In genomic region chr9:99087462-99087861, GRCh38 we compare ENCODE assay signal across 19 cellular contexts. TPM values are rescaled to one million over a fixed set of nuclear protein-coding genes. Genes with fewer than 3 reads are reported as not detected.
DNase-seq lines count a peak whose midpoint lies in the region; ATAC-seq and TF ChIP-seq lines count a peak whose summit lies in the region.
"Had no signal": no experiment of that assay in that cellular context is flagged by ENCODE, and none has a peak within 500 bp of the region (broad histone marks: within the 10 kb centered on the region; RNA-seq: fewer than 3 reads in every experiment).

No MANE protein-coding gene starts in this region.

- 72% methylated on average over 3 of the region's 3 CpGs for WGBS in mammary epithelial cell (ENCODE audit: low coverage, missing lambda C conversion rate)
- WGBS in mesendoderm (ENCODE audit: extremely low coverage, insufficient coverage, low lambda C conversion rate): no CpG with 5 or more reads among the region's 3 CpGs

- dilution Hi-C loops in mammary epithelial cell (cut with HindIII; ENCODE audit: low sequenced_read_pairs): no loop called here

- no peak overlapping the region for H2BK5ac ChIP-seq in mesendoderm (ENCODE audit: low read length)

- no peak overlapping the region for H4K8ac ChIP-seq in mesendoderm (ENCODE audit: low read depth, low read length)

- no peaks in the 10 kb centered on the region for H3K9me3 ChIP-seq in mammary epithelial cell (replicated peaks; ENCODE audit: insufficient read depth, low read length)
- H3K9me3 ChIP-seq: Caco-2 had no signal

- H3K18ac ChIP-seq in mesendoderm (ENCODE audit: low read length): no peak overlapping the region

- no peak overlapping the region for H3K27ac Mint-ChIP-seq in MCF 10A (ENCODE audit: low read depth, unreplicated experiment)
- H3K27ac Mint-ChIP-seq in dendritic cell treated with granulocyte-macrophage colony-stimulating factor and Interleukin-4, amounts not matched to agents 40 ng/mL and 50 ng/mL, for 4 days: peak overlapping the region; percentile 83
- H3K27ac Mint-ChIP-seq: B cell; CD4-positive, alpha-beta T cell; CD8-positive, alpha-beta T cell had no signal

- no peaks in the 10 kb centered on the region for H3K79me1 ChIP-seq in mesendoderm (ENCODE audit: low read length)

- H3K4me1 Mint-ChIP-seq in MCF 10A (ENCODE audit: insufficient read depth, unreplicated experiment): no peaks in the 10 kb centered on the region
- peaks cover 47% of the 10 kb centered on the region for H3K4me1 Mint-ChIP-seq in dendritic cell treated with granulocyte-macrophage colony-stimulating factor and Interleukin-4, amounts not matched to agents 40 ng/mL and 50 ng/mL, for 4 days (ENCODE audit: low read depth)

- H3K4me1 ChIP-seq in mammary epithelial cell (ENCODE audit: insufficient read depth, low read length): peaks cover 12% of the 10 kb centered on the region
- no peaks in the 10 kb centered on the region for H3K4me1 ChIP-seq in foreskin keratinocyte
- H3K4me1 ChIP-seq in mesendoderm (ENCODE audit: control insufficient read depth, low read depth, low read length): no peaks in the 10 kb centered on the region
- H3K4me1 ChIP-seq: A549, Caco-2 had no signal

- H2AFZ ChIP-seq in mammary epithelial cell (ENCODE audit: low read depth, low read length): no peak overlapping the region

- no peak overlapping the region for H3K56ac ChIP-seq in mesendoderm (ENCODE audit: low read length)

- no peaks in the 10 kb centered on the region for H3K36me3 Mint-ChIP-seq in MCF 10A (ENCODE audit: insufficient read depth, unreplicated experiment)
- H3K36me3 Mint-ChIP-seq in dendritic cell treated with granulocyte-macrophage colony-stimulating factor and Interleukin-4, amounts not matched to agents 40 ng/mL and 50 ng/mL, for 4 days (ENCODE audit: low read depth): no peaks in the 10 kb centered on the region
- H3K36me3 Mint-ChIP-seq: CD8-positive, alpha-beta T cell had no signal

- H3K4ac ChIP-seq in mesendoderm (ENCODE audit: low read depth, low read length): no peak overlapping the region

- intact Hi-C loops in mammary epithelial cell (cut with micrococcal nuclease) (no loop called here), MCF 10A (cut with micrococcal nuclease) (no loop called here)
- intact Hi-C loops in dendritic cell treated with granulocyte-macrophage colony-stimulating factor and Interleukin-4, amounts not matched to agents 40 ng/mL and 50 ng/mL, for 4 days (cut with micrococcal nuclease): loop anchor here (5.0 kb wide), 1 partner anchor 50 kb away; no protein-coding TSS in a partner anchor

- POLR2A ChIA-PET in MCF 10A (lab: Yijun Ruan, JAX): no interaction called here

- H3K4me3 ChIP-seq in mammary epithelial cell (replicated peaks in 1 of 3; ENCODE audit: insufficient read depth in 1 of 3, low read depth in 2 of 3, low read length in 3 of 3) (no peak overlapping the region), mesendoderm (ENCODE audit: low read length) (no peak overlapping the region)
- H3K4me3 ChIP-seq: A549; BLaER1 treated with 17β-estradiol and CSF1 and Interleukin-3, amounts not matched to agents 10 nM and 100 nM had no signal

- H3K4me3 Mint-ChIP-seq in MCF 10A (ENCODE audit: unreplicated experiment): no peak overlapping the region
- no peak overlapping the region for H3K4me3 Mint-ChIP-seq in dendritic cell treated with granulocyte-macrophage colony-stimulating factor and Interleukin-4, amounts not matched to agents 40 ng/mL and 50 ng/mL, for 4 days
- H3K4me3 Mint-ChIP-seq: B cell; CD4-positive, alpha-beta T cell; CD8-positive, alpha-beta T cell had no signal

- CTCF ChIA-PET in mammary epithelial cell (lab: Charles Lee; ENCODE audit: low non-redundant PET): no interaction called here
- CTCF ChIA-PET in MCF 10A (lab: Yijun Ruan, JAX): no interaction called here

- ATAC-seq in foreskin keratinocyte: peak; percentile 87
- no peak for ATAC-seq in HG03039 (IDR thresholded peaks at IDR 0.05; ENCODE audit: unreplicated experiment)
- ATAC-seq: A549; CD8-positive, alpha-beta T cell had no signal

- H2BK15ac ChIP-seq in mesendoderm (replicated peaks; ENCODE audit: low read depth): no peak overlapping the region

- H3K4me2 ChIP-seq in mammary epithelial cell (ENCODE audit: insufficient read depth, low read depth, low read length) (no peak overlapping the region), mesendoderm (ENCODE audit: low read length) (no peak overlapping the region)
- H3K4me2 ChIP-seq: A549 had no signal

- no peaks in the 10 kb centered on the region for H3K9me3 Mint-ChIP-seq in MCF 10A (ENCODE audit: unreplicated experiment)
- H3K9me3 Mint-ChIP-seq in dendritic cell treated with granulocyte-macrophage colony-stimulating factor and Interleukin-4, amounts not matched to agents 40 ng/mL and 50 ng/mL, for 4 days: no peaks in the 10 kb centered on the region
- H3K9me3 Mint-ChIP-seq: CD4-positive, alpha-beta T cell; CD8-positive, alpha-beta T cell had no signal

- no peak overlapping the region for H3K23ac ChIP-seq in mesendoderm (ENCODE audit: low read length)

- H3K27ac ChIP-seq in mammary epithelial cell (ENCODE audit: insufficient read depth, low read depth, low read length): no peak overlapping the region
- no peak overlapping the region for H3K27ac ChIP-seq in foreskin keratinocyte
- H3K27ac ChIP-seq in mesendoderm (ENCODE audit: low read depth, low read length): no peak overlapping the region
- H3K27ac ChIP-seq: 22Rv1, A549, C4-2B had no signal

- TF ChIP-seq CTCF in mammary epithelial cell (conservative IDR thresholded peaks at IDR 0.05 in 1 of 2, IDR thresholded peaks at IDR 0.05 in 1 of 2; ENCODE audit: extremely low read depth in 1 of 2, insufficient read depth in 1 of 2, low read depth in 1 of 2, low read length in 2 of 2) (peak in 1 of 2 donors; percentile 8), MCF 10A (IDR thresholded peaks at IDR 0.05; ENCODE audit: unreplicated experiment) (no peak), foreskin keratinocyte (conservative IDR thresholded peaks at IDR 0.05) (peak; percentile 22)

- no peak overlapping the region for H2AK5ac ChIP-seq in mesendoderm (ENCODE audit: low read length)

- in situ Hi-C loops in mammary epithelial cell (cut with MboI; ENCODE audit: low sequenced_read_pairs in 2 of 2): no loop called here

- H3K36me3 ChIP-seq in mammary epithelial cell (ENCODE audit: insufficient read depth, low read length) (no peaks in the 10 kb centered on the region), mesendoderm (ENCODE audit: control insufficient read depth, insufficient read depth, low read length) (no peaks in the 10 kb centered on the region)

- H4K5ac ChIP-seq in mesendoderm (ENCODE audit: low read length): no peak overlapping the region

- H2BK120ac ChIP-seq in mesendoderm (ENCODE audit: low read depth, low read length): no peak overlapping the region

- H3K79me2 ChIP-seq in mammary epithelial cell (ENCODE audit: insufficient read depth, low read length) (no peaks in the 10 kb centered on the region), mesendoderm (ENCODE audit: control insufficient read depth, insufficient read depth, low read length) (no peaks in the 10 kb centered on the region)

- H3K27me3 Mint-ChIP-seq in MCF 10A (ENCODE audit: insufficient read depth, unreplicated experiment): peaks cover 15% of the 10 kb centered on the region
- peaks cover 8% of the 10 kb centered on the region for H3K27me3 Mint-ChIP-seq in dendritic cell treated with granulocyte-macrophage colony-stimulating factor and Interleukin-4, amounts not matched to agents 40 ng/mL and 50 ng/mL, for 4 days
- H3K27me3 Mint-ChIP-seq: B cell; CD4-positive, alpha-beta T cell had no signal

- no peaks in the 10 kb centered on the region for H4K20me1 ChIP-seq in mammary epithelial cell (ENCODE audit: insufficient read depth, low read length)
- H4K20me1 ChIP-seq: BLaER1 treated with 17β-estradiol and CSF1 and Interleukin-3, amounts not matched to agents 10 nM and 100 nM had no signal

- H3K9ac ChIP-seq in mammary epithelial cell (ENCODE audit: insufficient read depth, low read length) (no peak overlapping the region), mesendoderm (ENCODE audit: low read length) (no peak overlapping the region)

- BruUV-seq in mammary epithelial cell (replicated peaks; lab: Mats Ljungman, UMichigan): no TSS peak
- BruUV-seq in MCF 10A (replicated peaks; lab: Mats Ljungman, UMichigan): no TSS peak

- H3K27me3 ChIP-seq in mammary epithelial cell (ENCODE audit: insufficient read depth, low read length) (no peaks in the 10 kb centered on the region), foreskin keratinocyte (peaks cover 9% of the 10 kb centered on the region), mesendoderm (ENCODE audit: insufficient read depth, low read length, poor library complexity) (no peaks in the 10 kb centered on the region)
- H3K27me3 ChIP-seq: BLaER1 treated with 17β-estradiol and CSF1 and Interleukin-3, amounts not matched to agents 10 nM and 100 nM had no signal

- DNase-seq in mammary epithelial cell: peak; percentile 45
- DNase-seq in MCF 10A (ENCODE audit: unreplicated experiment): no peak
- DNase-seq in foreskin keratinocyte: peak; percentile 28 to 58
- no peak for DNase-seq in activated CD4-positive, alpha-beta T cell treated with anti-CD3 and anti-CD28 coated beads for 48 hours
- no peak for DNase-seq in mesendoderm
- DNase-seq: AML-193; Caco-2; Calu3; CD4-positive, alpha-beta T cell; CD8-positive, alpha-beta T cell; DMS79 treated with DMSO at 0.1 percent for 48 hours; GF-D8 had no signal

RNA-seq across cellular contexts. Expression of gene TGFBR1, which starts 17.5 kb away (rescaled TPM):
- 100 to 1,000 TPM in 1 of 2 donors, 10 to 100 TPM in 1; 48.2 to 102 TPM for total RNA-seq in mammary epithelial cell
- 20.5 TPM for polyA plus RNA-seq in mammary epithelial cell
- 107 TPM for polyA minus RNA-seq in mammary epithelial cell
- 27.6 and 29.4 TPM in 2 replicates for total RNA-seq in MCF 10A (2022)
- 36.1 and 41.6 TPM in 2 replicates for total RNA-seq in foreskin keratinocyte
- 7.8 and 9.2 TPM in 2 replicates for polyA plus RNA-seq in foreskin keratinocyte
- 21.7 TPM for polyA plus RNA-seq in mesendoderm (2013, experiment 1 of 2)
- polyA plus RNA-seq in mesendoderm (2013, experiment 2 of 2): 21.0 TPM

Comparison
In these comparisons a context has a peak if more than half of its experiments do, and no peak if none do; other contexts are left out.
1. DNase-seq: peak in mammary epithelial cell (single experiment) and foreskin keratinocyte (2 of 2); none in MCF 10A (single experiment), activated CD4-positive, alpha-beta T cell treated with anti-CD3 and anti-CD28 coated beads for 48 hours (single experiment) and mesendoderm (single experiment).